In genomic region chr3:111081008-111081545, GRCh38 we compare ENCODE assay signal across 19 cellular contexts. TPM values are rescaled to one million over a fixed set of nuclear protein-coding genes. Genes with fewer than 3 reads are reported as not detected.
DNase-seq lines count a peak whose midpoint lies in the region; ATAC-seq and TF ChIP-seq lines count a peak whose summit lies in the region.
"Had no signal": no experiment of that assay in that cellular context is flagged by ENCODE, and none has a peak within 500 bp of the region (broad histone marks: within the 10 kb centered on the region; RNA-seq: fewer than 3 reads in every experiment).

No MANE protein-coding gene starts in this region.

- no peak overlapping the region for H3K4me3 ChIP-seq in HUES64 (ENCODE audit: low read length)
- H3K4me3 ChIP-seq in cardiac fibroblast (replicated peaks in 1 of 2; ENCODE audit: low read depth in 2 of 2, low read length in 2 of 2) = no peak overlapping the region
- H3K4me3 ChIP-seq: tibial nerve had no signal

- WGBS in HUES64 = 90% methylated on average over 3 of the region's 3 CpGs

- H3K27ac ChIP-seq in HUES64 (ENCODE audit: low read depth, low read length) = peak overlapping the region; percentile 17; the same call in 1 of the 2 replicates
- H3K27ac ChIP-seq: tibial nerve had no signal

- H3K27me3 ChIP-seq in HUES64 (ENCODE audit: insufficient read depth, low read length) = no peaks in the 10 kb centered on the region
- H3K27me3 ChIP-seq: tibial nerve had no signal

- peaks cover 77% of the 10 kb centered on the region for H3K4me1 ChIP-seq in HUES64 (ENCODE audit: insufficient read depth, low read length)

- DNase-seq in AG20443 (ENCODE audit: low spot score) (peak; percentile 43), cardiac fibroblast (ENCODE audit: low read depth in 2 of 2) (peak; percentile 32 to 68), islet precursor cell (peak; percentile 75), 8988T (no peak), SKM-1 treated with dmso at 0.1 percent for 144 hours (lab: John Stamatoyannopoulos, UW; ENCODE audit: unreplicated experiment) (no peak)
- DNase-seq: activated naive CD8-positive, alpha-beta T cell treated with anti-CD3 and anti-CD28 coated beads, Interleukin-2, amount 10 ng/mL, durations not matched to agents 7 days and 5 days; caudate nucleus; CD8-positive, alpha-beta T cell; DMS79; left colon; NCI-H187 treated with DMSO at 0.1 percent for 48 hours; right cardiac atrium; Right ventricle myocardium superior; stimulated activated naive CD8-positive, alpha-beta T cell treated with anti-CD3 and anti-CD28 coated beads, Interleukin-15, Interleukin-2, amounts not matched to agents 100 U/mL and 50 U/mL, for 24 hours; T-helper 17 cell had no signal

- no peaks in the 10 kb centered on the region for H3K9me3 ChIP-seq in HUES64 (ENCODE audit: insufficient read depth, low read depth, low read length)
- H3K9me3 ChIP-seq: tibial nerve had no signal

- ATAC-seq in GM18858 (IDR thresholded peaks at IDR 0.05; ENCODE audit: unreplicated experiment) (no peak), GM21786 (IDR thresholded peaks at IDR 0.05; ENCODE audit: unreplicated experiment) (no peak)
- ATAC-seq: CD8-positive, alpha-beta T cell; right cardiac atrium; stimulated activated naive CD8-positive, alpha-beta T cell treated with anti-CD3 and anti-CD28 coated beads, Interleukin-15, Interleukin-2, amounts not matched to agents 100 U/mL and 50 U/mL, for 24 hours had no signal

- no peak for TF ChIP-seq CTCF in cardiac fibroblast (IDR thresholded peaks at IDR 0.05; ENCODE audit: low read depth, low read length)

- H3K36me3 ChIP-seq in HUES64 (ENCODE audit: insufficient read depth, low read length) = no peaks in the 10 kb centered on the region
- H3K36me3 ChIP-seq: tibial nerve had no signal

- no peak overlapping the region for H3K9ac ChIP-seq in HUES64 (ENCODE audit: low read depth, low read length)

RNA-seq across cellular contexts. Expression of gene NECTIN3, which starts 9.5 kb away (rescaled TPM):
- polyA plus RNA-seq in HUES64 (2013, experiment 1 of 2) = 35.6 TPM
- polyA plus RNA-seq in HUES64 (2013, experiment 2 of 2) = 30.2 TPM

Comparison
In these comparisons a context has a peak if more than half of its experiments do, and no peak if none do; other contexts are left out.
1. DNase-seq: peak in AG20443 (single experiment), cardiac fibroblast (2 of 2) and islet precursor cell (single experiment); none in 8988T (single experiment) and SKM-1 treated with dmso at 0.1 percent for 144 hours (single experiment).